1 cellular context compared by ENCODE assay signal in genomic region chr11:71240865-71241691, GRCh38.
A peak's percentile ranks its signal among the peaks of the same experiment; 100 is the strongest.
TF ChIP-seq lines count a peak whose summit lies in the region.

No MANE protein-coding gene starts in this region.

TF ChIP-seq in HepG2, 621 proteins besides CTCF, POLR2A, EP300 and RAD21 (continued from another document):
- TF ChIP-seq ZBTB10 (CRISPR knock-in tag; IDR thresholded peaks at IDR 0.05; ENCODE audit: borderline replicate concordance) = peak; percentile 72; the same call in 1 of the 2 replicates
- TF ChIP-seq HMG20B (CRISPR knock-in tag; conservative IDR thresholded peaks at IDR 0.05) = 0 out of 2 replicates have a peak, but pooled peaks have one; percentile 63
- peak; percentile 93 for TF ChIP-seq DPF2 (CRISPR knock-in tag; IDR thresholded peaks at IDR 0.05; ENCODE audit: borderline replicate concordance, low read depth)
- 0 out of 2 replicates have a peak, but pooled peaks have one; percentile 55 for TF ChIP-seq KDM6A (CRISPR knock-in tag; IDR thresholded peaks at IDR 0.05; ENCODE audit: low read depth)
- TF ChIP-seq ZNF550 (CRISPR knock-in tag; IDR thresholded peaks at IDR 0.05; ENCODE audit: borderline replicate concordance) = no peak
- peak; percentile 84 for TF ChIP-seq MEIS2 (CRISPR knock-in tag; IDR thresholded peaks at IDR 0.05)
- TF ChIP-seq HNF1B (CRISPR knock-in tag; IDR thresholded peaks at IDR 0.05) = peak; percentile 87
- peak; percentile 65; the same call in 1 of the 2 replicates for TF ChIP-seq NR2C2 (CRISPR knock-in tag; IDR thresholded peaks at IDR 0.05; ENCODE audit: borderline replicate concordance)
- TF ChIP-seq KLF6 (CRISPR knock-in tag; IDR thresholded peaks at IDR 0.05) = peak; percentile 49; the same call in 1 of the 2 replicates
- TF ChIP-seq TEAD3 (CRISPR knock-in tag; optimal IDR thresholded peaks at IDR 0.05; ENCODE audit: borderline replicate concordance) = peak; percentile 85
- peak; percentile 14; the same call in 1 of the 2 replicates for TF ChIP-seq SP5 (CRISPR knock-in tag; IDR thresholded peaks at IDR 0.05; ENCODE audit: borderline replicate concordance, low read depth)
- TF ChIP-seq GLMP (CRISPR knock-in tag; IDR thresholded peaks at IDR 0.05; ENCODE audit: borderline replicate concordance) = no peak
- no peak for TF ChIP-seq GTF2F1 (IDR thresholded peaks at IDR 0.05; ENCODE audit: low read length)
- peak; percentile 82; the same call in 1 of the 2 replicates for TF ChIP-seq ARID4A (CRISPR knock-in tag; IDR thresholded peaks at IDR 0.05; ENCODE audit: borderline replicate concordance)
- no peak for TF ChIP-seq FUBP1 (CRISPR knock-in tag; IDR thresholded peaks at IDR 0.05; ENCODE audit: borderline replicate concordance)
- TF ChIP-seq JUND (CRISPR knock-in tag; IDR thresholded peaks at IDR 0.05) = peak; percentile 84; the same call in 1 of the 2 replicates
- peak; percentile 56 for TF ChIP-seq ZMYM3 (CRISPR knock-in tag; IDR thresholded peaks at IDR 0.05)
TF ChIP-seq in HepG2: peak in this region for 255.
